24 cellular contexts compared by ENCODE assay signal in the genomic region with DNA sequence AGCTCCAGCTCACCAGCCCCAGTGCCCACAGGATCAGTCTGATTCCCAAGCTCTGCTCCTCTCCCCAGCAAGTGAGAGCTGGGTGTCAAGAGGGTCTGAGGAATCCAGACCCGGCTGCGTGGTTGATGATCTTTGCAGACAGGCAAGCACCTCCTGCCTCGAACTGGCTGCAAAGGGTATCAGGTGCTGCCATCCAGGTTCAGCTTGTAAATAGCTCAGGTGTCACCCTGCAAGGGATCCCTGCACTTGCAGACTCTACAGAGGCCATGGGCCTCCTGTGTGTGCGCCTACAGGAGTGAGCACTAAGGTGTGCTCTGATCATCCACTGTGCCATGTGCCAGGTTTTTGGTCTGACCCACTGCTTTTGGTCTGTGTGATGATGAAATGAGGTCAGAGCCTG. TPM values are rescaled to one million over a fixed set of nuclear protein-coding genes. Genes with fewer than 3 reads are reported as not detected.
DNase-seq lines count a peak whose midpoint lies in the region; ATAC-seq, FAIRE-seq and TF ChIP-seq lines count a peak whose summit lies in the region.
"Had no signal": no experiment of that assay in that cellular context is flagged by ENCODE, and none has a peak within 500 bp of the region (broad histone marks: within the 10 kb centered on the region; RNA-seq: fewer than 3 reads in every experiment).

No MANE protein-coding gene starts in this region.

- 97% methylated on average over 4 of the region's 4 CpGs for WGBS in HepG2 (ENCODE audit: low lambda C conversion rate)
- no CpG with 5 or more reads among the region's 4 CpGs for WGBS in right lobe of liver (ENCODE audit: insufficient coverage, low coverage, low lambda C conversion rate, missing lambda C conversion rate)

- no peak for FAIRE-seq in HepG2 (lab: Jason Lieb, UNC)
- FAIRE-seq: H1 had no signal

- H3K9me3 Mint-ChIP-seq in memory B cell = no peaks in the 10 kb centered on the region
- no peaks in the 10 kb centered on the region for H3K9me3 Mint-ChIP-seq in stimulated activated naive CD8-positive, alpha-beta T cell treated with anti-CD3 and anti-CD28 coated beads, Interleukin-15, amount 100 ng/mL, for 72 hours
- H3K9me3 Mint-ChIP-seq: IgD-negative memory B cell had no signal

- no peak for TF ChIP-seq POLR2A in HepG2 (IDR thresholded peaks at IDR 0.05; ENCODE audit: insufficient read depth in 1 of 2, low read depth in 2 of 2, low read length in 2 of 2)
- TF ChIP-seq POLR2A in right lobe of liver (IDR thresholded peaks at IDR 0.05) = no peak

- H3K9ac ChIP-seq in HepG2 (ENCODE audit: insufficient read depth, low read depth, low read length) = no peak overlapping the region
- peak overlapping the region; percentile 7 for H3K9ac ChIP-seq in NT2/D1 (ENCODE audit: insufficient read length, low read depth)
- H3K9ac ChIP-seq: BLaER1, KMS-11 had no signal

- H3K4me1 ChIP-seq in HepG2 (ENCODE audit: insufficient read depth, low read length) (peaks cover 33% of the 10 kb centered on the region), right lobe of liver (peaks cover 0 to 87% (median 41%) of the 10 kb centered on the region in 4 donors), NT2/D1 (ENCODE audit: insufficient read depth, insufficient read length) (peaks cover 6% of the 10 kb centered on the region)

- intact Hi-C loops in HepG2 (cut with micrococcal nuclease; ENCODE audit: unreplicated experiment) = no loop called here
- intact Hi-C loops in right lobe of liver (cut with DNase I) = no loop called here
- intact Hi-C loops in dorsolateral prefrontal cortex (cut with DNase I) = no loop called here

- ATAC-seq in HepG2 (no peak), right lobe of liver (no peak), memory B cell (ENCODE audit: low read depth) (peak; percentile 10)
- ATAC-seq in stimulated activated naive CD8-positive, alpha-beta T cell treated with anti-CD3 and anti-CD28 coated beads, Interleukin-15, amount 100 ng/mL, for 72 hours = no peak

- H3K79me2 ChIP-seq in HepG2 (ENCODE audit: insufficient read depth, low read length) = no peaks in the 10 kb centered on the region

- peaks cover 23% of the 10 kb centered on the region for H3K4me1 Mint-ChIP-seq in memory B cell
- H3K4me1 Mint-ChIP-seq in stimulated activated naive CD8-positive, alpha-beta T cell treated with anti-CD3 and anti-CD28 coated beads, Interleukin-15, amount 100 ng/mL, for 72 hours = peaks cover 12% of the 10 kb centered on the region

- H3K36me3 Mint-ChIP-seq in memory B cell = peaks cover 33% of the 10 kb centered on the region

- H3K27me3 Mint-ChIP-seq in memory B cell = no peaks in the 10 kb centered on the region
- no peaks in the 10 kb centered on the region for H3K27me3 Mint-ChIP-seq in stimulated activated naive CD8-positive, alpha-beta T cell treated with anti-CD3 and anti-CD28 coated beads, Interleukin-15, amount 100 ng/mL, for 72 hours
- H3K27me3 Mint-ChIP-seq: CD4-positive, CD25-positive, alpha-beta regulatory T cell; IgD-negative memory B cell had no signal

- TF ChIP-seq CTCF in HepG2 (CRISPR knock-in tag; IDR thresholded peaks at IDR 0.05) (no peak), right lobe of liver (IDR thresholded peaks at IDR 0.05) (no peak), dorsolateral prefrontal cortex (IDR thresholded peaks at IDR 0.05 in 54 of 56, conservative IDR thresholded peaks at IDR 0.05 in 2 of 56; ENCODE audit: low read depth in 1 of 56, partially characterized antibody in 56 of 56) (no peak)

- H3K27me3 ChIP-seq in HepG2 (ENCODE audit: control insufficient read depth in 1 of 2, insufficient read depth in 2 of 2, low read length in 2 of 2) (no peaks in the 10 kb centered on the region), right lobe of liver (no peaks in the 10 kb centered on the region), NT2/D1 (ENCODE audit: insufficient read depth, insufficient read length) (no peaks in the 10 kb centered on the region), dorsolateral prefrontal cortex (no peaks in the 10 kb centered on the region)
- H3K27me3 ChIP-seq: BLaER1 had no signal

- no peaks in the 10 kb centered on the region for H3K9me3 ChIP-seq in HepG2 (ENCODE audit: low read length)
- no peaks in the 10 kb centered on the region for H3K9me3 ChIP-seq in right lobe of liver
- H3K9me3 ChIP-seq in NT2/D1 (ENCODE audit: insufficient read depth, low read length) = no peaks in the 10 kb centered on the region
- H3K9me3 ChIP-seq: BLaER1 had no signal

- no peaks in the 10 kb centered on the region for H4K20me1 ChIP-seq in HepG2 (ENCODE audit: insufficient read depth, low read length)

- BruUV-seq in HepG2 (replicated peaks; lab: Mats Ljungman, UMichigan) = no TSS peak

- H3K27ac Mint-ChIP-seq in memory B cell = peak overlapping the region; percentile 80
- no peak overlapping the region for H3K27ac Mint-ChIP-seq in stimulated activated naive CD8-positive, alpha-beta T cell treated with anti-CD3 and anti-CD28 coated beads, Interleukin-15, amount 100 ng/mL, for 72 hours
- H3K27ac Mint-ChIP-seq: CD4-positive, CD25-positive, alpha-beta regulatory T cell had no signal

- TF ChIP-seq EP300 in HepG2 (IDR thresholded peaks at IDR 0.05; ENCODE audit: low read depth in 2 of 2, low read length in 2 of 2) = no peak
- no peak for TF ChIP-seq EP300 in HepG2 (CRISPR knock-in tag; IDR thresholded peaks at IDR 0.05; ENCODE audit: borderline replicate concordance)

- CTCF ChIA-PET in HepG2 (lab: Yijun Ruan, JAX; ENCODE audit: low intra/inter-chr PET ratio, low total read pairs) = no interaction called here

- DNase-seq in HepG2 (ENCODE audit: low spot score) (no peak), right lobe of liver (no peak), NT2/D1 (ENCODE audit: low read depth, low spot score) (no peak), memory B cell (ENCODE audit: low spot score in 2 of 2) (no peak), dorsolateral prefrontal cortex (no peak), HuH-7 (ENCODE audit: low spot score) (no peak), NCI-H1417 treated with DMSO at 0.1 percent for 48 hours (lab: John Stamatoyannopoulos, UW) (no peak)
- DNase-seq in stimulated activated naive CD8-positive, alpha-beta T cell treated with anti-CD3 and anti-CD28 coated beads, Interleukin-15, amount 100 ng/mL, for 72 hours = no peak
- DNase-seq: 8988T; CD4-positive, CD25-positive, alpha-beta regulatory T cell; DMS153; HCEC 1CT; MM.1S; NCI-H1694; NCI-H2029 treated with DMSO at 0.1 percent for 48 hours; NCI-H2171; NCI-H526; NCI-H82; RPMI8226; SHP77 treated with DMSO at 0.1 percent for 48 hours had no signal

- no peak overlapping the region for H3K4me3 ChIP-seq in HepG2 (replicated peaks in 1 of 3; ENCODE audit: insufficient read depth in 1 of 3, low read depth in 2 of 3, low read length in 3 of 3)
- no peak overlapping the region for H3K4me3 ChIP-seq in right lobe of liver
- H3K4me3 ChIP-seq in NT2/D1 (ENCODE audit: insufficient read length, low read depth) = no peak overlapping the region
- no peak overlapping the region for H3K4me3 ChIP-seq in dorsolateral prefrontal cortex
- H3K4me3 ChIP-seq: BLaER1 had no signal

- POLR2A ChIA-PET in HepG2 (lab: Yijun Ruan, JAX) = interaction anchor here (1.2 to 1.5 kb wide), 3 partner anchors 15 to 19 kb away, joined by 3 to 6 read pairs (median 4); a partner anchor contains a TSS

- H3K36me3 ChIP-seq in HepG2 (replicated peaks in 1 of 2; ENCODE audit: control insufficient read depth in 1 of 2, insufficient read depth in 2 of 2, low read length in 2 of 2) (peaks cover 18 to 43% of the 10 kb centered on the region in 2 experiments), right lobe of liver (peaks cover 0 to 13% (median 0%) of the 10 kb centered on the region in 4 donors), NT2/D1 (ENCODE audit: insufficient read depth, insufficient read length, low read length) (peaks cover 30% of the 10 kb centered on the region)

- H3K27ac ChIP-seq in HepG2 (ENCODE audit: extremely low read length, insufficient read depth, low read length) = no peak overlapping the region
- H3K27ac ChIP-seq in right lobe of liver = peak overlapping the region in 1 of 3 donors; percentile 33
- H3K27ac ChIP-seq in dorsolateral prefrontal cortex = no peak overlapping the region
- H3K27ac ChIP-seq: BLaER1, KMS-11 had no signal

- no peak for TF ChIP-seq RAD21 in HepG2 (CRISPR knock-in tag; IDR thresholded peaks at IDR 0.05)

- in situ Hi-C loops in HepG2 (cut with HindIII; ENCODE audit: extremely low pct_ligation_motif_present, low pct_unique_long_range_greater_than_20kb) = no loop called here

- no peak overlapping the region for H3K4me3 Mint-ChIP-seq in memory B cell
- no peak overlapping the region for H3K4me3 Mint-ChIP-seq in stimulated activated naive CD8-positive, alpha-beta T cell treated with anti-CD3 and anti-CD28 coated beads, Interleukin-15, amount 100 ng/mL, for 72 hours
- H3K4me3 Mint-ChIP-seq: CD4-positive, CD25-positive, alpha-beta regulatory T cell; IgD-negative memory B cell had no signal

- H3K4me2 ChIP-seq in HepG2 (ENCODE audit: low read depth, low read length) = no peak overlapping the region
- H3K4me2 ChIP-seq: BLaER1, KMS-11 had no signal

- H2AFZ ChIP-seq in HepG2 (ENCODE audit: low read length) = no peak overlapping the region

RNA-seq across cellular contexts. Expression of a gene that starts 16.2 kb away (rescaled TPM):
- total RNA-seq in HepG2 (2016; rRNA removed; fragmentation: Illumina TruSeq; extraction: Trizol) = 57.9 and 70.4 TPM in 2 replicates
- total RNA-seq in HepG2 (2016; cell fraction: cytosol; rRNA removed; fragmentation: Illumina TruSeq; extraction: Trizol; ENCODE audit: low read depth) = 68.6 and 86.7 TPM in 2 replicates
- 54.1 and 71.8 TPM in 2 replicates for total RNA-seq in HepG2 (2016; cell fraction: insoluble cytoplasmic fraction; rRNA removed; fragmentation: Illumina TruSeq; extraction: Trizol)
- total RNA-seq in HepG2 (2016; cell fraction: membrane; rRNA removed; fragmentation: Illumina TruSeq; extraction: Trizol) = 117 and 144 TPM in 2 replicates
- 35.4 and 46.3 TPM in 2 replicates for total RNA-seq in HepG2 (2016; cell fraction: nucleus; rRNA removed; fragmentation: Illumina TruSeq; extraction: Trizol)
- 51.5 and 54.4 TPM in 2 replicates for polyA plus RNA-seq in HepG2 (2011; rRNA removed)
- polyA plus RNA-seq in HepG2 (2011; cell fraction: cytosol; rRNA removed) = 69.5 and 78.6 TPM in 2 replicates
- polyA plus RNA-seq in HepG2 (2011; cell fraction: nucleus; rRNA removed) = 40.4 and 50.2 TPM in 2 replicates
- polyA plus RNA-seq in HepG2 (2012) = 45.6 and 55.0 TPM in 2 replicates
- polyA plus RNA-seq in HepG2 (2016; cell fraction: cytosol; fragmentation: Illumina TruSeq; extraction: Trizol; ENCODE audit: low read depth) = 70.9 and 88.4 TPM in 2 replicates
- polyA plus RNA-seq in HepG2 (2016; cell fraction: insoluble cytoplasmic fraction; fragmentation: Illumina TruSeq; extraction: Trizol; ENCODE audit: low read depth) = 58.1 and 70.0 TPM in 2 replicates
- 120 and 124 TPM in 2 replicates for polyA plus RNA-seq in HepG2 (2016; cell fraction: membrane; fragmentation: Illumina TruSeq; extraction: Trizol; ENCODE audit: low read depth)
- polyA plus RNA-seq in HepG2 (2016; cell fraction: nucleus; fragmentation: Illumina TruSeq; extraction: Trizol; ENCODE audit: insufficient read depth, low read depth) = 60.2 and 65.5 TPM in 2 replicates
- polyA minus RNA-seq in HepG2 (2011; rRNA and poly(A)+ RNA removed; ENCODE audit: low replicate concordance) = 31.7 and 71.0 TPM in 2 replicates
- 34.2 and 35.1 TPM in 2 replicates for polyA minus RNA-seq in HepG2 (2011; cell fraction: cytosol; rRNA and poly(A)+ RNA removed)
- polyA minus RNA-seq in HepG2 (2011; cell fraction: nucleus; rRNA and poly(A)+ RNA removed) = 24.7 and 27.7 TPM in 2 replicates
- 10 to 100 TPM; 35.8 to 93.8 (median 54.1) TPM for total RNA-seq in right lobe of liver
- 10 to 100 TPM; 40.9 to 88.1 (median 56.7) TPM for total RNA-seq in dorsolateral prefrontal cortex

RNA-seq across cellular contexts. Expression of a gene that starts 18.3 kb away (rescaled TPM):
- total RNA-seq in HepG2 (2016; rRNA removed; fragmentation: Illumina TruSeq; extraction: Trizol) = 10.3 and 13.6 TPM in 2 replicates
- total RNA-seq in HepG2 (2016; cell fraction: cytosol; rRNA removed; fragmentation: Illumina TruSeq; extraction: Trizol; ENCODE audit: low read depth) = 35.7 and 39.7 TPM in 2 replicates
- total RNA-seq in HepG2 (2016; cell fraction: insoluble cytoplasmic fraction; rRNA removed; fragmentation: Illumina TruSeq; extraction: Trizol) = 10.6 and 12.8 TPM in 2 replicates
- total RNA-seq in HepG2 (2016; cell fraction: membrane; rRNA removed; fragmentation: Illumina TruSeq; extraction: Trizol) = 14.4 and 15.9 TPM in 2 replicates
- total RNA-seq in HepG2 (2016; cell fraction: nucleus; rRNA removed; fragmentation: Illumina TruSeq; extraction: Trizol) = 17.5 and 18.7 TPM in 2 replicates
- 8.5 and 9.5 TPM in 2 replicates for polyA plus RNA-seq in HepG2 (2011; rRNA removed)
- 6.6 and 6.8 TPM in 2 replicates for polyA plus RNA-seq in HepG2 (2011; cell fraction: cytosol; rRNA removed)
- 17.0 and 19.5 TPM in 2 replicates for polyA plus RNA-seq in HepG2 (2011; cell fraction: nucleus; rRNA removed)
- 10.3 and 12.0 TPM in 2 replicates for polyA plus RNA-seq in HepG2 (2012)
- 1.7 and 1.9 TPM in 2 replicates for polyA plus RNA-seq in HepG2 (2016; cell fraction: cytosol; fragmentation: Illumina TruSeq; extraction: Trizol; ENCODE audit: low read depth)
- polyA plus RNA-seq in HepG2 (2016; cell fraction: insoluble cytoplasmic fraction; fragmentation: Illumina TruSeq; extraction: Trizol; ENCODE audit: low read depth) = 11.8 and 14.0 TPM in 2 replicates
- polyA plus RNA-seq in HepG2 (2016; cell fraction: membrane; fragmentation: Illumina TruSeq; extraction: Trizol; ENCODE audit: low read depth) = 3.4 and 4.4 TPM in 2 replicates
- polyA plus RNA-seq in HepG2 (2016; cell fraction: nucleus; fragmentation: Illumina TruSeq; extraction: Trizol; ENCODE audit: insufficient read depth, low read depth) = 22.7 and 25.7 TPM in 2 replicates
- 24.9 and 35.4 TPM in 2 replicates for polyA minus RNA-seq in HepG2 (2011; rRNA and poly(A)+ RNA removed; ENCODE audit: low replicate concordance)
- polyA minus RNA-seq in HepG2 (2011; cell fraction: cytosol; rRNA and poly(A)+ RNA removed) = 14.4 and 19.0 TPM in 2 replicates
- 25.8 and 32.0 TPM in 2 replicates for polyA minus RNA-seq in HepG2 (2011; cell fraction: nucleus; rRNA and poly(A)+ RNA removed)
- 10 to 100 TPM; 15.2 to 25.9 (median 19.8) TPM for total RNA-seq in right lobe of liver
- 10 to 100 TPM; 40.5 to 75.1 (median 58.1) TPM for total RNA-seq in dorsolateral prefrontal cortex

RNA-seq across cellular contexts. Expression of a gene that starts 49.1 kb away (rescaled TPM):
- total RNA-seq in HepG2 (2016; rRNA removed; fragmentation: Illumina TruSeq; extraction: Trizol) (0.09 and 0.11 TPM in 2 replicates), right lobe of liver (1 to 10 TPM in 5 of 6 experiments, under 1 TPM in 1; 0.95 to 6.4 (median 3.3) TPM), dorsolateral prefrontal cortex (10 to 100 TPM in 45 of 120 experiments, 1 to 10 TPM in 75; 2.8 to 32.5 (median 9.1) TPM)
- 0.09 TPM in 1 of 2 replicates, not detected in the other for total RNA-seq in HepG2 (2016; cell fraction: cytosol; rRNA removed; fragmentation: Illumina TruSeq; extraction: Trizol; ENCODE audit: low read depth)
- 0.10 and 0.13 TPM in 2 replicates for total RNA-seq in HepG2 (2016; cell fraction: insoluble cytoplasmic fraction; rRNA removed; fragmentation: Illumina TruSeq; extraction: Trizol)
- 0.09 and 0.21 TPM in 2 replicates for total RNA-seq in HepG2 (2016; cell fraction: membrane; rRNA removed; fragmentation: Illumina TruSeq; extraction: Trizol)
- total RNA-seq in HepG2 (2016; cell fraction: nucleus; rRNA removed; fragmentation: Illumina TruSeq; extraction: Trizol) = 0.19 TPM in 1 of 2 replicates, not detected in the other
- 0.05 and 0.08 TPM in 2 replicates for polyA plus RNA-seq in HepG2 (2011; rRNA removed)
- 0.10 and 0.11 TPM in 2 replicates for polyA plus RNA-seq in HepG2 (2011; cell fraction: cytosol; rRNA removed)
- 0.28 and 0.47 TPM in 2 replicates for polyA plus RNA-seq in HepG2 (2011; cell fraction: nucleus; rRNA removed)
- polyA plus RNA-seq in HepG2 (2012) = 0.36 and 0.56 TPM in 2 replicates
- 0.11 and 0.14 TPM in 2 replicates for polyA plus RNA-seq in HepG2 (2016; cell fraction: cytosol; fragmentation: Illumina TruSeq; extraction: Trizol; ENCODE audit: low read depth)
- 0.13 TPM in 1 of 2 replicates, not detected in the other for polyA plus RNA-seq in HepG2 (2016; cell fraction: insoluble cytoplasmic fraction; fragmentation: Illumina TruSeq; extraction: Trizol; ENCODE audit: low read depth)
- polyA plus RNA-seq in HepG2 (2016; cell fraction: membrane; fragmentation: Illumina TruSeq; extraction: Trizol; ENCODE audit: low read depth) = 0.24 TPM in 1 of 2 replicates, not detected in the other
- polyA plus RNA-seq in HepG2 (2016; cell fraction: nucleus; fragmentation: Illumina TruSeq; extraction: Trizol; ENCODE audit: insufficient read depth, low read depth) = 0.15 TPM in 1 of 2 replicates, not detected in the other
- 0.06 and 1.5 TPM in 2 replicates for polyA minus RNA-seq in HepG2 (2011; rRNA and poly(A)+ RNA removed; ENCODE audit: low replicate concordance)
- 0.26 TPM in 1 of 2 replicates, not detected in the other for polyA minus RNA-seq in HepG2 (2011; cell fraction: cytosol; rRNA and poly(A)+ RNA removed)
- polyA minus RNA-seq in HepG2 (2011; cell fraction: nucleus; rRNA and poly(A)+ RNA removed) = 0.12 and 0.26 TPM in 2 replicates
